ENCODE assay signal across 7 cellular contexts in the genomic region with DNA sequence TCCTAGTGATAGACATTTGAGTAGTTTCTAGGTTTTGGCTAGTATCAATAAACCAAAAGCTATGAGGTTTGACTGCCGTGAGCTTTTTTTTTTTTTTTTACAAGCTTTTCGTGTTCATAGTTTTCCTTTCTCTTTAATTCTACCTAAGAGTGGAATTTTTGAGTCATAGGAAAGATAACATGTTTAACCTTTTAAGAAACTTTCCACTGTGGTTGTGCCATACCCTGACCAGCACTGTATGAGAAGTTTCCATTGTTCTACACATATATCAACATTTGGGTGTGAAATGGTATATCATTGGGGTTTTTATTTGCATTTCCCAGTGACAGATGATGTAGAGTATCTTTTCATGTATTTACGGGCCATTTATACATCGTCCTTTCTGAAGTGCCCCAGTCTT. TPM values are rescaled to one million over a fixed set of nuclear protein-coding genes. Genes with fewer than 3 reads are reported as not detected.
DNase-seq lines count a peak whose midpoint lies in the region; ATAC-seq and TF ChIP-seq lines count a peak whose summit lies in the region.

No MANE protein-coding gene starts in this region.

- peaks cover 2% of the 10 kb centered on the region for H3K9me3 Mint-ChIP-seq in activated CD4-positive, alpha-beta T cell treated with anti-CD3 and anti-CD28 coated beads, Interleukin-2, amount 10 ng/mL, durations not matched to agents 7 days and 5 days

- H3K9me3 ChIP-seq in osteoblast (ENCODE audit: low read depth, low read length): no peaks in the 10 kb centered on the region

- peaks cover 2% of the 10 kb centered on the region for H3K36me3 ChIP-seq in osteoblast (ENCODE audit: insufficient read depth, low read length)

- H3K4me3 Mint-ChIP-seq in activated CD4-positive, alpha-beta T cell treated with anti-CD3 and anti-CD28 coated beads, Interleukin-2, amount 10 ng/mL, durations not matched to agents 7 days and 5 days: peak overlapping the region; percentile 63

- peak overlapping the region; percentile 41 for H3K27ac ChIP-seq in osteoblast (ENCODE audit: low read depth, low read length)

- DNase-seq in activated CD4-positive, alpha-beta T cell treated with anti-CD3 and anti-CD28 coated beads, Interleukin-2, amount 10 ng/mL, durations not matched to agents 7 days and 5 days: peak; percentile 35
- DNase-seq in osteoblast (ENCODE audit: insufficient read length, low spot score, missing footprints): no peak
- no peak for DNase-seq in NCI-H2029 (lab: John Stamatoyannopoulos, UW)
- no peak for DNase-seq in SW480 (ENCODE audit: low spot score)
- no peak for DNase-seq in glomerular visceral epithelial cell (ENCODE audit: extremely low spot score)

- H3K36me3 Mint-ChIP-seq in activated CD4-positive, alpha-beta T cell treated with anti-CD3 and anti-CD28 coated beads, Interleukin-2, amount 10 ng/mL, durations not matched to agents 7 days and 5 days (ENCODE audit: low read depth): peaks cover 53% of the 10 kb centered on the region

- H2AFZ ChIP-seq in osteoblast (ENCODE audit: low read length): no peak overlapping the region

- H3K4me1 Mint-ChIP-seq in activated CD4-positive, alpha-beta T cell treated with anti-CD3 and anti-CD28 coated beads, Interleukin-2, amount 10 ng/mL, durations not matched to agents 7 days and 5 days: peaks cover 35% of the 10 kb centered on the region

- TF ChIP-seq CTCF in osteoblast (IDR thresholded peaks at IDR 0.05; ENCODE audit: extremely low read depth, low read depth, low read length): no peak

- peak; percentile 65 for ATAC-seq in GM19328 (IDR thresholded peaks at IDR 0.05; ENCODE audit: unreplicated experiment)
- ATAC-seq in HG02885 (IDR thresholded peaks at IDR 0.05; ENCODE audit: poor library complexity, unreplicated experiment): peak; percentile 78

- no peaks in the 10 kb centered on the region for H3K27me3 ChIP-seq in osteoblast (ENCODE audit: insufficient read depth, low read length)

- H3K27ac Mint-ChIP-seq in activated CD4-positive, alpha-beta T cell treated with anti-CD3 and anti-CD28 coated beads, Interleukin-2, amount 10 ng/mL, durations not matched to agents 7 days and 5 days: peak overlapping the region; percentile 67

- peaks cover 8% of the 10 kb centered on the region for H4K20me1 ChIP-seq in osteoblast (ENCODE audit: insufficient read depth, low read length)

- peaks cover 10% of the 10 kb centered on the region for H3K4me1 ChIP-seq in osteoblast (ENCODE audit: insufficient read depth, low read length)

- POLR2A ChIA-PET in activated CD4-positive, alpha-beta T cell treated with anti-CD3 and anti-CD28 coated beads, Interleukin-2, amount 10 ng/mL, durations not matched to agents 7 days and 5 days (lab: Charles Lee): interaction anchor here (0.6 kb wide), 1 partner anchor 184 kb away, joined by 3 read pairs; no protein-coding TSS in a partner anchor

- H3K27me3 Mint-ChIP-seq in activated CD4-positive, alpha-beta T cell treated with anti-CD3 and anti-CD28 coated beads, Interleukin-2, amount 10 ng/mL, durations not matched to agents 7 days and 5 days: no peaks in the 10 kb centered on the region

- CTCF ChIA-PET in activated CD4-positive, alpha-beta T cell treated with anti-CD3 and anti-CD28 coated beads, Interleukin-2, amount 10 ng/mL, durations not matched to agents 7 days and 5 days (lab: Charles Lee): interaction anchor here (0.7 to 2.0 kb wide), 3 partner anchors 12 to 22 kb away, joined by 3 to 5 read pairs (median 4); no protein-coding TSS in a partner anchor

- peak overlapping the region; percentile 19 for H3K4me2 ChIP-seq in osteoblast (ENCODE audit: insufficient read depth, low read length)

- H3K79me2 ChIP-seq in osteoblast (ENCODE audit: insufficient read depth, low read length): peaks cover 8% of the 10 kb centered on the region

- no peak overlapping the region for H3K4me3 ChIP-seq in osteoblast (ENCODE audit: insufficient read depth, low read length)

RNA-seq across cellular contexts. Expression of gene UBE2F, which starts 31.7 kb away (rescaled TPM):
- total RNA-seq in activated CD4-positive, alpha-beta T cell treated with anti-CD3 and anti-CD28 coated beads, Interleukin-2, amount 10 ng/mL, durations not matched to agents 7 days and 5 days: 10 to 100 TPM; 71.4 to 80.5 TPM
- 39.8 and 45.1 TPM in 2 replicates for total RNA-seq in osteoblast
